25 cellular contexts compared by ENCODE assay signal in genomic region chr2:197798187-197798586, GRCh38. TPM values are rescaled to one million over a fixed set of nuclear protein-coding genes. Genes with fewer than 3 reads are reported as not detected.
DNase-seq lines count a peak whose midpoint lies in the region; ATAC-seq and TF ChIP-seq lines count a peak whose summit lies in the region.
"Had no signal": no experiment of that assay in that cellular context is flagged by ENCODE, and none has a peak within 500 bp of the region (broad histone marks: within the 10 kb centered on the region; RNA-seq: fewer than 3 reads in every experiment).

No MANE protein-coding gene starts in this region.

- peak overlapping the region; percentile 26 for H2AFZ ChIP-seq in neural progenitor cell (replicated peaks)
- H2AFZ ChIP-seq: GM23248 had no signal

- no peaks in the 10 kb centered on the region for H3K79me2 ChIP-seq in neural progenitor cell (ENCODE audit: low read depth)

- no peak overlapping the region for H3K4me2 ChIP-seq in neural progenitor cell
- H3K4me2 ChIP-seq: A549 had no signal

- ATAC-seq in natural killer cell = no peak
- ATAC-seq: A549, HepG2 had no signal

- H3K4me3 Mint-ChIP-seq in brain (peak overlapping the region in 3 of 5 experiments; percentile 2 to 34 (median 28)), neural progenitor cell (no peak overlapping the region), natural killer cell (no peak overlapping the region)
- H3K4me3 Mint-ChIP-seq in CD8-positive, alpha-beta memory T cell = no peak overlapping the region
- H3K4me3 Mint-ChIP-seq: CD4-positive, alpha-beta memory T cell had no signal

- no peaks in the 10 kb centered on the region for H3K36me3 Mint-ChIP-seq in brain
- H3K36me3 Mint-ChIP-seq in neural progenitor cell = no peaks in the 10 kb centered on the region
- no peaks in the 10 kb centered on the region for H3K36me3 Mint-ChIP-seq in natural killer cell
- H3K36me3 Mint-ChIP-seq in CD8-positive, alpha-beta memory T cell = no peaks in the 10 kb centered on the region
- H3K36me3 Mint-ChIP-seq: CD4-positive, alpha-beta memory T cell had no signal

- H3K9me3 Mint-ChIP-seq in brain (peaks cover 0 to 4% (median 2%) of the 10 kb centered on the region in 5 experiments), neural progenitor cell (peaks cover 6% of the 10 kb centered on the region), natural killer cell (no peaks in the 10 kb centered on the region)
- H3K9me3 Mint-ChIP-seq in CD8-positive, alpha-beta memory T cell = no peaks in the 10 kb centered on the region
- H3K9me3 Mint-ChIP-seq: CD4-positive, alpha-beta memory T cell had no signal

- peak overlapping the region in 2 of 5 experiments; percentile 3 to 72 for H3K27ac Mint-ChIP-seq in brain
- no peak overlapping the region for H3K27ac Mint-ChIP-seq in neural progenitor cell
- no peak overlapping the region for H3K27ac Mint-ChIP-seq in natural killer cell
- no peak overlapping the region for H3K27ac Mint-ChIP-seq in CD8-positive, alpha-beta memory T cell
- H3K27ac Mint-ChIP-seq: CD4-positive, alpha-beta memory T cell had no signal

- H3K27ac ChIP-seq in A673 (ENCODE audit: low read depth, low read length, poor library complexity, severe bottlenecking) (no peak overlapping the region), neural progenitor cell (no peak overlapping the region), tibial artery (no peak overlapping the region)
- H3K27ac ChIP-seq in CD8-positive, alpha-beta memory T cell (ENCODE audit: low read depth, low read length) = no peak overlapping the region
- H3K27ac ChIP-seq: A549, GM23248, SJCRH30 had no signal

- H3K9ac ChIP-seq in neural progenitor cell = no peak overlapping the region
- H3K9ac ChIP-seq: GM23248 had no signal

- H3K27me3 ChIP-seq in A673 (replicated peaks; ENCODE audit: insufficient read depth, low read depth, low read length, poor library complexity) = no peaks in the 10 kb centered on the region
- peaks cover 41% of the 10 kb centered on the region for H3K27me3 ChIP-seq in neural progenitor cell
- no peaks in the 10 kb centered on the region for H3K27me3 ChIP-seq in tibial artery
- peaks cover 6% of the 10 kb centered on the region for H3K27me3 ChIP-seq in CD8-positive, alpha-beta memory T cell (ENCODE audit: insufficient read depth, low read length, poor library complexity, severe bottlenecking)
- H3K27me3 ChIP-seq: SJCRH30 had no signal

- H3F3A ChIP-seq in neural progenitor cell (ENCODE audit: low read depth) = no peaks in the 10 kb centered on the region

- H3K36me3 ChIP-seq in A673 (ENCODE audit: insufficient read depth, low read length, poor library complexity, severe bottlenecking) = no peaks in the 10 kb centered on the region
- no peaks in the 10 kb centered on the region for H3K36me3 ChIP-seq in neural progenitor cell
- no peaks in the 10 kb centered on the region for H3K36me3 ChIP-seq in tibial artery
- H3K36me3 ChIP-seq in CD8-positive, alpha-beta memory T cell (ENCODE audit: insufficient read depth, low read length) = no peaks in the 10 kb centered on the region
- H3K36me3 ChIP-seq: SJCRH30 had no signal

- intact Hi-C loops in A673 (cut with micrococcal nuclease; ENCODE audit: unreplicated experiment) = no loop called here
- intact Hi-C loops in natural killer cell (cut with micrococcal nuclease) = no loop called here
- intact Hi-C loops in tibial artery (cut with DNase I; ENCODE audit: low total_unique reads) = no loop called here

- H3K4me1 Mint-ChIP-seq in brain (peaks cover 30% of the 10 kb centered on the region), neural progenitor cell (peaks cover 4% of the 10 kb centered on the region), natural killer cell (no peaks in the 10 kb centered on the region)
- H3K4me1 Mint-ChIP-seq in CD8-positive, alpha-beta memory T cell = peaks cover 3 to 5% (median 4%) of the 10 kb centered on the region in 3 donors

- peaks cover 17% of the 10 kb centered on the region for H3K27me3 Mint-ChIP-seq in brain
- H3K27me3 Mint-ChIP-seq in neural progenitor cell (ENCODE audit: insufficient read depth, low read depth) = peaks cover 7% of the 10 kb centered on the region
- peaks cover 41 to 80% of the 10 kb centered on the region in 2 donors for H3K27me3 Mint-ChIP-seq in natural killer cell (ENCODE audit: low read depth in 2 of 2)
- H3K27me3 Mint-ChIP-seq in CD8-positive, alpha-beta memory T cell = peaks cover 12 to 67% of the 10 kb centered on the region in 2 donors

- H3K9me3 ChIP-seq in A673 (ENCODE audit: low read depth, low read length, poor library complexity, severe bottlenecking) = no peaks in the 10 kb centered on the region
- H3K9me3 ChIP-seq in neural progenitor cell (ENCODE audit: low read depth) = no peaks in the 10 kb centered on the region
- no peaks in the 10 kb centered on the region for H3K9me3 ChIP-seq in tibial artery
- no peaks in the 10 kb centered on the region for H3K9me3 ChIP-seq in CD8-positive, alpha-beta memory T cell (ENCODE audit: low read length)
- H3K9me3 ChIP-seq: A549, Caco-2, SJCRH30 had no signal

- TF ChIP-seq CTCF in A673 (conservative IDR thresholded peaks at IDR 0.05; ENCODE audit: low read depth, low read length) (no peak), brain (conservative IDR thresholded peaks at IDR 0.05) (no peak), neural progenitor cell (IDR thresholded peaks at IDR 0.05) (no peak), natural killer cell (IDR thresholded peaks at IDR 0.05) (no peak), tibial artery (IDR thresholded peaks at IDR 0.05) (no peak)

- no peaks in the 10 kb centered on the region for H4K20me1 ChIP-seq in neural progenitor cell (ENCODE audit: low read depth)

- H3K4me3 ChIP-seq in A673 (ENCODE audit: low read depth, low read length, poor library complexity, severe bottlenecking) = no peak overlapping the region
- H3K4me3 ChIP-seq in neural progenitor cell = no peak overlapping the region
- H3K4me3 ChIP-seq in tibial artery = no peak overlapping the region
- no peak overlapping the region for H3K4me3 ChIP-seq in CD8-positive, alpha-beta memory T cell (ENCODE audit: low read length)
- H3K4me3 ChIP-seq: A549, GM23248, SJCRH30 had no signal

- CTCF ChIA-PET in A673 (lab: Charles Lee) = no interaction called here
- CTCF ChIA-PET in CD8-positive, alpha-beta memory T cell (lab: Charles Lee) = no interaction called here

- POLR2A ChIA-PET in A673 (lab: Charles Lee; ENCODE audit: low non-redundant PET) = no interaction called here
- POLR2A ChIA-PET in CD8-positive, alpha-beta memory T cell (lab: Charles Lee) = no interaction called here

- no TSS peak for BruUV-seq in A673 (replicated peaks; lab: Mats Ljungman, UMichigan)

- peak; percentile 19 for DNase-seq in A673 (ENCODE audit: low spot score)
- DNase-seq in NCI-H69 (lab: John Stamatoyannopoulos, UW) = peak; percentile 61
- DNase-seq in neural progenitor cell (ENCODE audit: low spot score) = no peak
- DNase-seq in natural killer cell = no peak
- no peak for DNase-seq in tibial artery
- DNase-seq in CD8-positive, alpha-beta memory T cell = no peak
- DNase-seq: C1 segment of cervical spinal cord; Caco-2; CD4-positive, alpha-beta memory T cell; GM23248; H7; Karpas-422; NCI-H1092; NCI-H1417 treated with DMSO at 0.1 percent for 48 hours; NCI-H1694 treated with DMSO at 0.1 percent for 48 hours; NCI-H2081; NCI-H2171 treated with DMSO at 0.1 percent for 48 hours; NCI-H345; NCI-H510A treated with DMSO at 0.1 percent for 48 hours; NCI-H774 had no signal

- H3K4me1 ChIP-seq in A673 (ENCODE audit: insufficient read depth, low read length, poor library complexity, severe bottlenecking) = peaks cover 4% of the 10 kb centered on the region
- no peaks in the 10 kb centered on the region for H3K4me1 ChIP-seq in neural progenitor cell
- peaks cover 0 to 1% (median under 1%) of the 10 kb centered on the region in 4 donors for H3K4me1 ChIP-seq in tibial artery
- H3K4me1 ChIP-seq in CD8-positive, alpha-beta memory T cell (ENCODE audit: insufficient read depth, low read length) = peaks cover 2% of the 10 kb centered on the region
- H3K4me1 ChIP-seq: A549, Caco-2 had no signal

RNA-seq across cellular contexts. Expression of gene PLCL1, which starts 6.2 kb away (rescaled TPM):
- not detected in 2 replicates for total RNA-seq in A673 (2021)
- polyA plus RNA-seq in brain (ENCODE audit: insufficient read depth, low read depth, low replicate concordance) = 5.7 TPM
- total RNA-seq in neural progenitor cell (ENCODE audit: low replicate concordance) = 0.28 and 0.41 TPM in 2 replicates
- 1 to 10 TPM in 2 of 3 donors, under 1 TPM in 1; 0.86 to 2.8 (median 1.1) TPM for total RNA-seq in natural killer cell
- under 1 TPM; 0.70 to 0.71 TPM for total RNA-seq in CD8-positive, alpha-beta memory T cell
- 2.0 TPM for polyA plus RNA-seq in CD8-positive, alpha-beta memory T cell
- total RNA-seq: HepG2, SJCRH30 had no signal
- polyA plus RNA-seq: HepG2 had no signal

RNA-seq across cellular contexts. Expression of gene BOLL, which starts 13.1 kb away (rescaled TPM):
- total RNA-seq in A673 (2021) = not detected in 2 replicates
- polyA plus RNA-seq in brain (ENCODE audit: insufficient read depth, low read depth, low replicate concordance) = not detected
- not detected in 2 replicates for total RNA-seq in neural progenitor cell (ENCODE audit: low replicate concordance)
- not detected for total RNA-seq in natural killer cell
- total RNA-seq in CD8-positive, alpha-beta memory T cell = not detected
- polyA plus RNA-seq in CD8-positive, alpha-beta memory T cell = not detected
- total RNA-seq: Caco-2; CD4-positive, alpha-beta memory T cell; GM23248; HepG2; HT1080 had no signal
- polyA plus RNA-seq: A549; CD4-positive, alpha-beta memory T cell; GM23248; HepG2 had no signal

Comparison
In these comparisons a context has a peak if more than half of its experiments do, and no peak if none do; other contexts are left out.
1. DNase-seq: peak in A673 (single experiment) and NCI-H69 (single experiment); none in neural progenitor cell (single experiment), natural killer cell (single experiment), tibial artery (0 of 2) and CD8-positive, alpha-beta memory T cell (0 of 5).
2. H3K4me3 Mint-ChIP-seq: peak in brain (3 of 5); none in neural progenitor cell (single experiment), natural killer cell (single experiment) and CD8-positive, alpha-beta memory T cell (0 of 7).